In genomic region chr7:94395141-94396041, GRCh38 we compare ENCODE assay signal across 8 cellular contexts. TPM values are rescaled to one million over a fixed set of nuclear protein-coding genes. Genes with fewer than 3 reads are reported as not detected.
A peak's percentile ranks its signal among the peaks of the same experiment; 100 is the strongest.
DNase-seq lines count a peak whose midpoint lies in the region; ATAC-seq and TF ChIP-seq lines count a peak whose summit lies in the region.

No MANE protein-coding gene starts in this region.

- peaks cover 35% of the 10 kb centered on the region for H3K4me1 Mint-ChIP-seq in activated T-helper 1 cell treated with anti-CD3 and anti-CD28 coated beads, Interleukin-12 subunit alpha, Interleukin-12 subunit beta, Interleukin-2, Interleukin-4 antibody, amounts not matched to agents 30 ng/mL and 10 ng/mL and 1 ng/mL, durations not matched to agents 14 hours and 24 hours and 36 hours (ENCODE audit: low read depth)
- peaks cover 53% of the 10 kb centered on the region for H3K4me1 Mint-ChIP-seq in osteocyte (ENCODE audit: unreplicated experiment)

- intact Hi-C loops in activated T-helper 1 cell treated with anti-CD3 and anti-CD28 coated beads, Interleukin-12 subunit alpha, Interleukin-12 subunit beta, Interleukin-2, Interleukin-4 antibody, amounts not matched to agents 30 ng/mL and 10 ng/mL and 1 ng/mL, durations not matched to agents 14 hours and 24 hours and 36 hours (cut with micrococcal nuclease): loop anchor here (1.0 to 10.0 kb wide), 9 partner anchors 107 to 1150 kb away; partner anchors contain the start of gene BET1

- peak; percentile 85 for TF ChIP-seq CTCF in osteocyte (IDR thresholded peaks at IDR 0.05)

- peak overlapping the region; percentile 83 for H3K27ac Mint-ChIP-seq in activated T-helper 1 cell treated with anti-CD3 and anti-CD28 coated beads, Interleukin-12 subunit alpha, Interleukin-12 subunit beta, Interleukin-2, Interleukin-4 antibody, amounts not matched to agents 30 ng/mL and 10 ng/mL and 1 ng/mL, durations not matched to agents 14 hours and 24 hours and 36 hours
- H3K27ac Mint-ChIP-seq in osteocyte (ENCODE audit: unreplicated experiment): peak overlapping the region; percentile 99

- no peaks in the 10 kb centered on the region for H3K27me3 Mint-ChIP-seq in activated T-helper 1 cell treated with anti-CD3 and anti-CD28 coated beads, Interleukin-12 subunit alpha, Interleukin-12 subunit beta, Interleukin-2, Interleukin-4 antibody, amounts not matched to agents 30 ng/mL and 10 ng/mL and 1 ng/mL, durations not matched to agents 14 hours and 24 hours and 36 hours (ENCODE audit: insufficient read depth)
- no peaks in the 10 kb centered on the region for H3K27me3 Mint-ChIP-seq in osteocyte (ENCODE audit: unreplicated experiment)

- H3K4me3 Mint-ChIP-seq in activated T-helper 1 cell treated with anti-CD3 and anti-CD28 coated beads, Interleukin-12 subunit alpha, Interleukin-12 subunit beta, Interleukin-2, Interleukin-4 antibody, amounts not matched to agents 30 ng/mL and 10 ng/mL and 1 ng/mL, durations not matched to agents 14 hours and 24 hours and 36 hours: peak overlapping the region; percentile 86
- peak overlapping the region; percentile 99 for H3K4me3 Mint-ChIP-seq in osteocyte (ENCODE audit: unreplicated experiment)

- H3K36me3 Mint-ChIP-seq in activated T-helper 1 cell treated with anti-CD3 and anti-CD28 coated beads, Interleukin-12 subunit alpha, Interleukin-12 subunit beta, Interleukin-2, Interleukin-4 antibody, amounts not matched to agents 30 ng/mL and 10 ng/mL and 1 ng/mL, durations not matched to agents 14 hours and 24 hours and 36 hours (ENCODE audit: low read depth): no peaks in the 10 kb centered on the region
- H3K36me3 Mint-ChIP-seq in osteocyte (ENCODE audit: unreplicated experiment): peaks cover 45% of the 10 kb centered on the region

- DNase-seq in DMS114 treated with DMSO at 0.1 percent for 48 hours (lab: John Stamatoyannopoulos, UW; ENCODE audit: unreplicated experiment) (peak; percentile 8), NCI-H446 (lab: John Stamatoyannopoulos, UW) (peak; percentile 57 to 85), germinal center (ENCODE audit: low spot score) (peak; percentile 76), osteocyte (ENCODE audit: extremely low spot score, unreplicated experiment) (no peak), DMS79 (lab: John Stamatoyannopoulos, UW) (no peak)
- DNase-seq in activated T-helper 1 cell treated with anti-CD3 and anti-CD28 coated beads, Interleukin-12 subunit alpha, Interleukin-12 subunit beta, Interleukin-2, Interleukin-4 antibody, amounts not matched to agents 30 ng/mL and 10 ng/mL and 1 ng/mL, durations not matched to agents 14 hours and 24 hours and 36 hours (ENCODE audit: low spot score): peak; percentile 46

- ATAC-seq in GM19328 (IDR thresholded peaks at IDR 0.05; ENCODE audit: unreplicated experiment): peak; percentile 81
- ATAC-seq in HG03342 (IDR thresholded peaks at IDR 0.05; ENCODE audit: unreplicated experiment): peak; percentile 98

- no peaks in the 10 kb centered on the region for H3K9me3 Mint-ChIP-seq in activated T-helper 1 cell treated with anti-CD3 and anti-CD28 coated beads, Interleukin-12 subunit alpha, Interleukin-12 subunit beta, Interleukin-2, Interleukin-4 antibody, amounts not matched to agents 30 ng/mL and 10 ng/mL and 1 ng/mL, durations not matched to agents 14 hours and 24 hours and 36 hours
- H3K9me3 Mint-ChIP-seq in osteocyte (ENCODE audit: unreplicated experiment): no peaks in the 10 kb centered on the region

RNA-seq across cellular contexts. Expression of gene COL1A2, which starts 0.7 kb away (rescaled TPM):
- total RNA-seq in activated T-helper 1 cell treated with anti-CD3 and anti-CD28 coated beads, Interleukin-12 subunit alpha, Interleukin-12 subunit beta, Interleukin-2, Interleukin-4 antibody, amounts not matched to agents 30 ng/mL and 10 ng/mL and 1 ng/mL, durations not matched to agents 14 hours and 24 hours and 36 hours: 9.3 and 10.2 TPM in 2 replicates
- 7,492 and 7,869 TPM in 2 replicates for total RNA-seq in osteocyte

Comparison
In these comparisons a context has a peak if more than half of its experiments do, and no peak if none do; other contexts are left out.
1. DNase-seq: peak in DMS114 treated with DMSO at 0.1 percent for 48 hours (single experiment), NCI-H446 (2 of 2), activated T-helper 1 cell treated with anti-CD3 and anti-CD28 coated beads, Interleukin-12 subunit alpha, Interleukin-12 subunit beta, Interleukin-2, Interleukin-4 antibody, amounts not matched to agents 30 ng/mL and 10 ng/mL and 1 ng/mL, durations not matched to agents 14 hours and 24 hours and 36 hours (single experiment) and germinal center (single experiment); none in osteocyte (single experiment) and DMS79 (single experiment).
2. RNA of gene COL1A2, which starts 0.7 kb away (total RNA-seq): 7,492 to 7,869 TPM in osteocyte; 9.3 to 10.2 TPM in activated T-helper 1 cell treated with anti-CD3 and anti-CD28 coated beads, Interleukin-12 subunit alpha, Interleukin-12 subunit beta, Interleukin-2, Interleukin-4 antibody, amounts not matched to agents 30 ng/mL and 10 ng/mL and 1 ng/mL, durations not matched to agents 14 hours and 24 hours and 36 hours; every median in the first group is over 100 times any median in the second.